9 cellular contexts compared by ENCODE assay signal in genomic region chr20:50144362-50144761, GRCh38. TPM values are rescaled to one million over a fixed set of nuclear protein-coding genes. Genes with fewer than 3 reads are reported as not detected.
DNase-seq lines count a peak whose midpoint lies in the region; ATAC-seq, FAIRE-seq and TF ChIP-seq lines count a peak whose summit lies in the region.
"Had no signal": no experiment of that assay in that cellular context is flagged by ENCODE, and none has a peak within 500 bp of the region (broad histone marks: within the 10 kb centered on the region; RNA-seq: fewer than 3 reads in every experiment).

No MANE protein-coding gene starts in this region.

- H4K20me1 ChIP-seq in endothelial cell of umbilical vein (replicated peaks; ENCODE audit: control insufficient read depth, extremely low read depth, insufficient read depth, low read length), result no peaks in the 10 kb centered on the region

- H3K27ac Mint-ChIP-seq in naive thymus-derived CD4-positive, alpha-beta T cell, result peak overlapping the region in 3 of 9 donors; percentile 4 to 62 (median 38)
- H3K27ac Mint-ChIP-seq: activated naive CD8-positive, alpha-beta T cell treated with anti-CD3 and anti-CD28 coated beads, Interleukin-2, amount 10 ng/mL, durations not matched to agents 7 days and 5 days had no signal

- FAIRE-seq in endothelial cell of umbilical vein (lab: Jason Lieb, UNC) (peak; percentile 64), GM12891 (lab: Jason Lieb, UNC) (no peak), GM12892 (lab: Jason Lieb, UNC) (no peak)

- peaks cover 47 to 63% (median 57%) of the 10 kb centered on the region in 7 donors for H3K4me1 Mint-ChIP-seq in naive thymus-derived CD4-positive, alpha-beta T cell

- no peaks in the 10 kb centered on the region for H3K9me3 Mint-ChIP-seq in naive thymus-derived CD4-positive, alpha-beta T cell
- H3K9me3 Mint-ChIP-seq: activated naive CD8-positive, alpha-beta T cell treated with anti-CD3 and anti-CD28 coated beads, Interleukin-2, amount 10 ng/mL, durations not matched to agents 7 days and 5 days had no signal

- POLR2A ChIA-PET in endothelial cell of umbilical vein (lab: Charles Lee), result interaction anchor here (0.8 kb wide), 2 partner anchors 22 to 24 kb away, joined by 3 read pairs; no protein-coding TSS in a partner anchor
- POLR2A ChIA-PET in naive thymus-derived CD4-positive, alpha-beta T cell (lab: Charles Lee), result interaction anchor here (1.0 to 12.6 kb wide), 6 partner anchors 9 to 31 kb away, joined by 3 to 131 read pairs (median 3); partner anchors contain the start of genes PEDS1 and UBE2V1

- H3K27me3 ChIP-seq in endothelial cell of umbilical vein (ENCODE audit: control insufficient read depth in 2 of 2, insufficient read depth in 2 of 2, low read length in 2 of 2), result no peaks in the 10 kb centered on the region
- no peaks in the 10 kb centered on the region for H3K27me3 ChIP-seq in naive thymus-derived CD4-positive, alpha-beta T cell (ENCODE audit: control insufficient read depth in 2 of 2, insufficient read depth in 2 of 2, low read length in 2 of 2)

- H3K4me3 Mint-ChIP-seq in naive thymus-derived CD4-positive, alpha-beta T cell, result no peak overlapping the region
- H3K4me3 Mint-ChIP-seq: activated naive CD8-positive, alpha-beta T cell treated with anti-CD3 and anti-CD28 coated beads, Interleukin-2, amount 10 ng/mL, durations not matched to agents 7 days and 5 days had no signal

- H3K9me3 ChIP-seq in endothelial cell of umbilical vein (replicated peaks; ENCODE audit: control insufficient read depth, insufficient read depth, low read length), result no peaks in the 10 kb centered on the region
- no peaks in the 10 kb centered on the region for H3K9me3 ChIP-seq in naive thymus-derived CD4-positive, alpha-beta T cell (ENCODE audit: control insufficient read depth in 2 of 3, low read length in 3 of 3)

- BruUV-seq in endothelial cell of umbilical vein (replicated peaks; lab: Mats Ljungman, UMichigan), result no TSS peak

- no peak for TF ChIP-seq POLR2A in endothelial cell of umbilical vein (IDR thresholded peaks at IDR 0.05; ENCODE audit: low read depth, low read length)
- TF ChIP-seq POLR2A in GM12891 (IDR thresholded peaks at IDR 0.05; ENCODE audit: low read depth, low read length), result no peak
- no peak for TF ChIP-seq POLR2A in GM12892 (IDR thresholded peaks at IDR 0.05; ENCODE audit: low read depth, low read length)

- H3K79me2 ChIP-seq in endothelial cell of umbilical vein (ENCODE audit: control insufficient read depth, insufficient read depth, low read length), result peaks cover 78% of the 10 kb centered on the region

- H3K4me1 ChIP-seq in endothelial cell of umbilical vein (ENCODE audit: control insufficient read depth, extremely low read depth, insufficient read depth, low read length), result peaks cover 75% of the 10 kb centered on the region
- H3K4me1 ChIP-seq in naive thymus-derived CD4-positive, alpha-beta T cell (ENCODE audit: control insufficient read depth in 2 of 2, insufficient read depth in 2 of 2, low read length in 2 of 2), result peaks cover 24 to 30% of the 10 kb centered on the region in 2 donors

- peak; percentile 2 for ATAC-seq in naive thymus-derived CD4-positive, alpha-beta T cell
- no peak for ATAC-seq in HG03571 (IDR thresholded peaks at IDR 0.05; ENCODE audit: unreplicated experiment)

- H3K4me3 ChIP-seq in endothelial cell of umbilical vein (replicated peaks in 1 of 3; ENCODE audit: insufficient read depth in 1 of 3, low read depth in 1 of 3, low read length in 3 of 3), result no peak overlapping the region
- H3K4me3 ChIP-seq in naive thymus-derived CD4-positive, alpha-beta T cell (ENCODE audit: low read length), result no peak overlapping the region

- H3K9me1 ChIP-seq in endothelial cell of umbilical vein (replicated peaks; ENCODE audit: control insufficient read depth, extremely low read depth, insufficient read depth, low read length), result no peaks in the 10 kb centered on the region

- H3K9ac ChIP-seq in endothelial cell of umbilical vein (replicated peaks; ENCODE audit: extremely low read depth, insufficient read depth, low read length), result peak overlapping the region; percentile 5

- H3K36me3 Mint-ChIP-seq in naive thymus-derived CD4-positive, alpha-beta T cell, result peaks cover 10 to 32% (median 11%) of the 10 kb centered on the region in 5 donors

- CTCF ChIA-PET in endothelial cell of umbilical vein (lab: Charles Lee), result interaction anchor here (1.0 to 2.4 kb wide), 11 partner anchors 8 to 165 kb away, joined by 3 to 14 read pairs (median 6); partner anchors contain the start of gene PEDS1
- CTCF ChIA-PET in naive thymus-derived CD4-positive, alpha-beta T cell (lab: Charles Lee), result interaction anchor here (1.3 kb wide), 1 partner anchor 9 kb away, joined by 3 read pairs; the partner anchor contains the start of gene PEDS1

- intact Hi-C loops in endothelial cell of umbilical vein (cut with micrococcal nuclease), result no loop called here
- intact Hi-C loops in naive thymus-derived CD4-positive, alpha-beta T cell (cut with micrococcal nuclease), result no loop called here

- H3K4me2 ChIP-seq in endothelial cell of umbilical vein (ENCODE audit: insufficient read depth, low read length), result no peak overlapping the region

- TF ChIP-seq CTCF in endothelial cell of umbilical vein (IDR thresholded peaks at IDR 0.05; ENCODE audit: extremely low read depth in 1 of 2, insufficient read depth in 1 of 2, low read depth in 1 of 2, low read length in 2 of 2), result no peak

- H2AFZ ChIP-seq in endothelial cell of umbilical vein (ENCODE audit: low read depth, low read length), result no peak overlapping the region

- no peaks in the 10 kb centered on the region for H3K27me3 Mint-ChIP-seq in naive thymus-derived CD4-positive, alpha-beta T cell
- H3K27me3 Mint-ChIP-seq: activated naive CD8-positive, alpha-beta T cell treated with anti-CD3 and anti-CD28 coated beads, Interleukin-2, amount 10 ng/mL, durations not matched to agents 7 days and 5 days had no signal

- peak overlapping the region; percentile 78 for H3K27ac ChIP-seq in endothelial cell of umbilical vein (ENCODE audit: insufficient read depth, low read depth, low read length)
- H3K27ac ChIP-seq in naive thymus-derived CD4-positive, alpha-beta T cell (ENCODE audit: low read depth, low read length), result no peak overlapping the region

- dilution Hi-C loops in endothelial cell of umbilical vein (cut with MboI; ENCODE audit: extremely low pct_ligation_motif_present, low sequenced_read_pairs), result no loop called here

- DNase-seq in Ammon's horn (ENCODE audit: low spot score) (peak; percentile 66), NCI-H460 (ENCODE audit: extremely low read depth, low read depth) (peak; percentile 77), endothelial cell of umbilical vein (ENCODE audit: low read depth, low spot score) (peak; percentile 40), T-helper 9 cell (no peak), GM12891 (ENCODE audit: insufficient read length, low spot score) (no peak), GM12892 (ENCODE audit: insufficient read length) (no peak)
- DNase-seq in naive thymus-derived CD4-positive, alpha-beta T cell, result no peak
- DNase-seq: activated naive CD8-positive, alpha-beta T cell treated with anti-CD3 and anti-CD28 coated beads, Interleukin-2, amount 10 ng/mL, durations not matched to agents 7 days and 5 days had no signal

- peaks cover 17 to 24% of the 10 kb centered on the region in 2 experiments for H3K36me3 ChIP-seq in endothelial cell of umbilical vein (ENCODE audit: control insufficient read depth in 2 of 2, extremely low read depth in 1 of 2, insufficient read depth in 2 of 2, low read length in 2 of 2)
- peaks cover 3 to 53% (median 5%) of the 10 kb centered on the region in 3 experiments for H3K36me3 ChIP-seq in naive thymus-derived CD4-positive, alpha-beta T cell (ENCODE audit: control insufficient read depth in 2 of 3, insufficient read depth in 3 of 3, low read length in 3 of 3)

RNA-seq across cellular contexts. Expression of gene PEDS1, which starts 9.2 kb away (rescaled TPM):
- 40.0 and 47.3 TPM in 2 replicates for total RNA-seq in NCI-H460 (2014; rRNA removed; shearing (Covaris generic))
- polyA plus RNA-seq in NCI-H460 (2014; cell fraction: nucleus; rRNA removed), result 21.0 and 21.8 TPM in 2 replicates
- total RNA-seq in endothelial cell of umbilical vein, result 62.7 and 71.9 TPM in 2 replicates
- 131 and 182 TPM in 2 replicates for polyA plus RNA-seq in endothelial cell of umbilical vein
- 77.9 and 89.4 TPM in 2 replicates for polyA plus RNA-seq in endothelial cell of umbilical vein (2011; cell fraction: cytosol; rRNA removed)
- polyA plus RNA-seq in endothelial cell of umbilical vein (2011; cell fraction: nucleus; rRNA removed), result 40.6 and 46.8 TPM in 2 replicates
- 72.8 and 86.0 TPM in 2 replicates for polyA plus RNA-seq in endothelial cell of umbilical vein (2012)
- polyA minus RNA-seq in endothelial cell of umbilical vein, result 125 and 128 TPM in 2 replicates
- polyA minus RNA-seq in endothelial cell of umbilical vein (2011; cell fraction: cytosol; rRNA and poly(A)+ RNA removed), result 47.9 TPM
- polyA minus RNA-seq in endothelial cell of umbilical vein (2011; cell fraction: nucleus; rRNA and poly(A)+ RNA removed), result 16.3 and 20.4 TPM in 2 replicates
- 10 to 100 TPM; 16.0 to 27.6 (median 20.8) TPM for total RNA-seq in naive thymus-derived CD4-positive, alpha-beta T cell
- 10 to 100 TPM; 18.1 to 29.3 TPM for polyA plus RNA-seq in naive thymus-derived CD4-positive, alpha-beta T cell
- polyA plus RNA-seq in GM12891 (2012; ENCODE audit: low read depth, missing spikeins), result 10.1 TPM
- polyA plus RNA-seq in GM12892 (2012; ENCODE audit: missing spikeins), result 10.3 TPM

RNA-seq across cellular contexts. Expression of gene UBE2V1, which starts 31.4 kb away (rescaled TPM):
- total RNA-seq in NCI-H460 (2014; rRNA removed; shearing (Covaris generic)), result 95.4 and 105 TPM in 2 replicates
- 52.7 and 66.9 TPM in 2 replicates for polyA plus RNA-seq in NCI-H460 (2014; cell fraction: nucleus; rRNA removed)
- 147 and 156 TPM in 2 replicates for total RNA-seq in endothelial cell of umbilical vein
- 111 and 145 TPM in 2 replicates for polyA plus RNA-seq in endothelial cell of umbilical vein
- 127 and 148 TPM in 2 replicates for polyA plus RNA-seq in endothelial cell of umbilical vein (2011; cell fraction: cytosol; rRNA removed)
- 132 and 179 TPM in 2 replicates for polyA plus RNA-seq in endothelial cell of umbilical vein (2011; cell fraction: nucleus; rRNA removed)
- 159 and 193 TPM in 2 replicates for polyA plus RNA-seq in endothelial cell of umbilical vein (2012)
- polyA minus RNA-seq in endothelial cell of umbilical vein, result 135 and 140 TPM in 2 replicates
- polyA minus RNA-seq in endothelial cell of umbilical vein (2011; cell fraction: cytosol; rRNA and poly(A)+ RNA removed), result 15.1 TPM
- 136 and 191 TPM in 2 replicates for polyA minus RNA-seq in endothelial cell of umbilical vein (2011; cell fraction: nucleus; rRNA and poly(A)+ RNA removed)
- 100 to 1,000 TPM; 131 to 167 (median 140) TPM for total RNA-seq in naive thymus-derived CD4-positive, alpha-beta T cell
- polyA plus RNA-seq in naive thymus-derived CD4-positive, alpha-beta T cell, result 100 to 1,000 TPM; 128 to 134 TPM
- 104 TPM for polyA plus RNA-seq in GM12891 (2012; ENCODE audit: low read depth, missing spikeins)
- 120 TPM for polyA plus RNA-seq in GM12892 (2012; ENCODE audit: missing spikeins)

RNA-seq across cellular contexts. Expression of gene CEBPB, which starts 46.3 kb away (rescaled TPM):
- total RNA-seq in NCI-H460 (2014; rRNA removed; shearing (Covaris generic)), result 109 and 147 TPM in 2 replicates
- 51.3 and 83.7 TPM in 2 replicates for polyA plus RNA-seq in NCI-H460 (2014; cell fraction: nucleus; rRNA removed)
- total RNA-seq in endothelial cell of umbilical vein, result 8.9 and 11.4 TPM in 2 replicates
- 3.7 and 4.6 TPM in 2 replicates for polyA plus RNA-seq in endothelial cell of umbilical vein
- 1.7 and 2.7 TPM in 2 replicates for polyA plus RNA-seq in endothelial cell of umbilical vein (2011; cell fraction: cytosol; rRNA removed)
- 1.9 and 2.2 TPM in 2 replicates for polyA plus RNA-seq in endothelial cell of umbilical vein (2011; cell fraction: nucleus; rRNA removed)
- polyA plus RNA-seq in endothelial cell of umbilical vein (2012), result 3.7 and 6.3 TPM in 2 replicates
- 1.6 TPM in 2 replicates for polyA minus RNA-seq in endothelial cell of umbilical vein
- polyA minus RNA-seq in endothelial cell of umbilical vein (2011; cell fraction: cytosol; rRNA and poly(A)+ RNA removed), result 88.3 TPM
- 1.2 and 6.4 TPM in 2 replicates for polyA minus RNA-seq in endothelial cell of umbilical vein (2011; cell fraction: nucleus; rRNA and poly(A)+ RNA removed)
- total RNA-seq in naive thymus-derived CD4-positive, alpha-beta T cell, result 100 to 1,000 TPM in 1 of 5 experiments, 10 to 100 TPM in 4; 27.8 to 201 (median 40.9) TPM
- polyA plus RNA-seq in naive thymus-derived CD4-positive, alpha-beta T cell, result 10 to 100 TPM; 12.8 to 14.4 TPM
- polyA plus RNA-seq in GM12891 (2012; ENCODE audit: low read depth, missing spikeins), result 0.60 TPM
- polyA plus RNA-seq in GM12892 (2012; ENCODE audit: missing spikeins), result 0.47 TPM

Comparison
In these comparisons a context has a peak if more than half of its experiments do, and no peak if none do; other contexts are left out.
1. DNase-seq: peak in Ammon's horn (single experiment), NCI-H460 (single experiment) and endothelial cell of umbilical vein (single experiment); none in naive thymus-derived CD4-positive, alpha-beta T cell (0 of 9), T-helper 9 cell (single experiment), GM12891 (single experiment) and GM12892 (single experiment).